7 cellular contexts compared by ENCODE assay signal in genomic region chr5:159106193-159106568, GRCh38. TPM values are rescaled to one million over a fixed set of nuclear protein-coding genes. Genes with fewer than 3 reads are reported as not detected.
A peak's percentile ranks its signal among the peaks of the same experiment; 100 is the strongest.
DNase-seq lines count a peak whose midpoint lies in the region; ATAC-seq, FAIRE-seq and TF ChIP-seq lines count a peak whose summit lies in the region.

No MANE protein-coding gene starts in this region.

- no peaks in the 10 kb centered on the region for H3K36me3 ChIP-seq in sigmoid colon

- TF ChIP-seq CTCF in dorsolateral prefrontal cortex (IDR thresholded peaks at IDR 0.05 in 54 of 56, conservative IDR thresholded peaks at IDR 0.05 in 2 of 56; ENCODE audit: low read depth in 1 of 56, partially characterized antibody in 56 of 56) (no peak), sigmoid colon (IDR thresholded peaks at IDR 0.05) (no peak)

- FAIRE-seq in HTR-8/SVneo (lab: Jason Lieb, UNC) (peak; percentile 85), RCC 7860 (lab: Jason Lieb, UNC) (no peak), frontal cortex (lab: Jason Lieb, UNC) (no peak)

- ATAC-seq in GM19452 (IDR thresholded peaks at IDR 0.05; ENCODE audit: unreplicated experiment) (peak; percentile 10), HG03139 (IDR thresholded peaks at IDR 0.05; ENCODE audit: unreplicated experiment) (no peak)

- TF ChIP-seq EP300 in sigmoid colon (IDR thresholded peaks at IDR 0.05) = no peak

- no peaks in the 10 kb centered on the region for H3K9me3 ChIP-seq in sigmoid colon

- H3K4me3 ChIP-seq in dorsolateral prefrontal cortex (peak overlapping the region in 57 of 59 donors; percentile 16 to 70 (median 47)), sigmoid colon (peak overlapping the region in 3 of 4 donors; percentile 30 to 36 (median 33))

- no peak for DNase-seq in HTR-8/SVneo (ENCODE audit: insufficient read length, low spot score)
- no peak for DNase-seq in dorsolateral prefrontal cortex
- DNase-seq in sigmoid colon = no peak
- no peak for DNase-seq in RCC 7860 (ENCODE audit: low spot score)
- no peak for DNase-seq in frontal cortex (ENCODE audit: low spot score in 2 of 2)

- H3K27ac ChIP-seq in dorsolateral prefrontal cortex (no peak overlapping the region), sigmoid colon (peak overlapping the region in 1 of 4 donors; percentile 51)

- 15% methylated on average over 16 of the region's 16 CpGs for WGBS in sigmoid colon, 2 donors

- intact Hi-C loops in dorsolateral prefrontal cortex (cut with DNase I) = loop anchor here (1.0 to 10.0 kb wide), 5 partner anchors 411 to 1281 kb away; no protein-coding TSS in a partner anchor
- intact Hi-C loops in sigmoid colon (cut with DNase I) = loop anchor here (2.0 to 10.0 kb wide), 3 partner anchors 931 to 1291 kb away; no protein-coding TSS in a partner anchor

- TF ChIP-seq POLR2A in sigmoid colon (IDR thresholded peaks at IDR 0.05) = no peak

- H3K4me1 ChIP-seq in sigmoid colon = peaks cover 0 to 27% (median 24%) of the 10 kb centered on the region in 4 donors

- H3K27me3 ChIP-seq in dorsolateral prefrontal cortex (peaks cover 0 to 100% (median 82%) of the 10 kb centered on the region in 45 donors), sigmoid colon (peaks cover 27 to 74% (median 61%) of the 10 kb centered on the region in 3 donors)

RNA-seq across cellular contexts. Expression of gene EBF1, which starts 6.5 kb away (rescaled TPM):
- total RNA-seq in dorsolateral prefrontal cortex (10 to 100 TPM in 11 of 120 experiments, 1 to 10 TPM in 109; 2.0 to 17.9 (median 5.2) TPM), sigmoid colon (10 to 100 TPM; 11.9 to 30.5 (median 25.9) TPM), frontal cortex (6.1 TPM)
- 1 to 10 TPM in 2 of 3 donors, under 1 TPM in 1; 0.46 to 6.0 (median 4.5) TPM for polyA plus RNA-seq in sigmoid colon
